In genomic region chr13:70896136-70896535, GRCh38 we compare ENCODE assay signal across 14 cellular contexts.
DNase-seq lines count a peak whose midpoint lies in the region; ATAC-seq, FAIRE-seq and TF ChIP-seq lines count a peak whose summit lies in the region.
"Had no signal": no experiment of that assay in that cellular context is flagged by ENCODE, and none has a peak within 500 bp of the region (broad histone marks: within the 10 kb centered on the region; RNA-seq: fewer than 3 reads in every experiment).

No MANE protein-coding gene starts in this region.

- H3K79me2 ChIP-seq in GM12878 (ENCODE audit: control insufficient read depth, insufficient read depth, low read length), result no peaks in the 10 kb centered on the region

- no TSS peak for BruUV-seq in GM12878 (replicated peaks; lab: Mats Ljungman, UMichigan)

- no peak overlapping the region for H2AFZ ChIP-seq in GM12878 (ENCODE audit: control insufficient read depth, low read depth, low read length)

- DNase-seq in MV-4-11 (lab: John Stamatoyannopoulos, UW) (peak; percentile 77), GM12878 (ENCODE audit: low read depth, low spot score) (no peak), G401 (ENCODE audit: low spot score) (no peak)
- no peak for DNase-seq in effector CD8-positive, alpha-beta T cell (lab: John Stamatoyannopoulos, UW)
- DNase-seq: C1 segment of cervical spinal cord; CD8-positive, alpha-beta memory T cell; MM.1S; NCI-H1694 treated with DMSO at 0.1 percent for 48 hours; NCI-H510A; NCI-H748 treated with DMSO at 0.1 percent for 48 hours had no signal

- ATAC-seq in GM18505 (IDR thresholded peaks at IDR 0.05; ENCODE audit: unreplicated experiment), result peak; percentile 50
- peak; percentile 48 for ATAC-seq in HG02852 (IDR thresholded peaks at IDR 0.05; ENCODE audit: unreplicated experiment)
- ATAC-seq in GM12878, result peak; percentile 60
- ATAC-seq in HG03469 (IDR thresholded peaks at IDR 0.05; ENCODE audit: unreplicated experiment), result no peak
- ATAC-seq: Panc1 had no signal

- in situ Hi-C loops in GM12878 (cut with MboI) (no loop called here), G401 (cut with HindIII; ENCODE audit: low sequenced_read_pairs) (no loop called here)

- H4K20me1 ChIP-seq in GM12878 (ENCODE audit: control insufficient read depth, insufficient read depth), result no peaks in the 10 kb centered on the region

- TF ChIP-seq CTCF in GM12878 (IDR thresholded peaks at IDR 0.05 in 2 of 3, conservative IDR thresholded peaks at IDR 0.05 in 1 of 3; ENCODE audit: control insufficient read depth in 2 of 3, extremely low read depth in 1 of 3, insufficient read depth in 1 of 3, low read depth in 3 of 3, low read length in 3 of 3), result no peak

- no peaks in the 10 kb centered on the region for H3K36me3 ChIP-seq in GM12878 (ENCODE audit: control insufficient read depth in 2 of 2, insufficient read depth in 2 of 2, low read length in 1 of 2)

- intact Hi-C loops in GM12878 (cut with micrococcal nuclease; ENCODE audit: unreplicated experiment), result loop anchor here (10.0 kb wide), 1 partner anchor 59 kb away; no protein-coding TSS in a partner anchor

- POLR2A ChIA-PET in GM12878 (lab: Charles Lee), result no interaction called here

- H3K27ac ChIP-seq in GM12878 (ENCODE audit: control insufficient read depth, insufficient read depth), result no peak overlapping the region

- SMC1A ChIA-PET in GM12878 (lab: Charles Lee; ENCODE audit: uncharacterized antibody, unreplicated experiment), result no interaction called here

- CTCF ChIA-PET in GM12878 (lab: Yijun Ruan, JAX), result no interaction called here

- RAD21 ChIA-PET in GM12878 (lab: Charles Lee; ENCODE audit: unreplicated experiment), result no interaction called here

- FAIRE-seq in GM12878 (lab: Jason Lieb, UNC), result no peak

- H3K4me2 ChIP-seq in GM12878 (ENCODE audit: control insufficient read depth, insufficient read depth), result no peak overlapping the region

- no peaks in the 10 kb centered on the region for H3K27me3 ChIP-seq in GM12878 (replicated peaks in 1 of 2; ENCODE audit: control insufficient read depth in 2 of 2, insufficient read depth in 2 of 2, low read length in 1 of 2)

- no peaks in the 10 kb centered on the region for H3K4me1 ChIP-seq in GM12878 (ENCODE audit: control insufficient read depth, insufficient read depth, low read length)

- H3K4me3 ChIP-seq in GM12878, result no peak overlapping the region

- no peak for TF ChIP-seq EP300 in GM12878 (IDR thresholded peaks at IDR 0.05; ENCODE audit: borderline replicate concordance in 1 of 2, control insufficient read depth in 1 of 2, low read depth in 2 of 2, low read length in 2 of 2)

- no peaks in the 10 kb centered on the region for H3K9me3 ChIP-seq in GM12878 (replicated peaks; ENCODE audit: control insufficient read depth, insufficient read depth, low read length)

- H3K9ac ChIP-seq in GM12878 (ENCODE audit: control insufficient read depth, insufficient read depth, low read length), result no peak overlapping the region

- TF ChIP-seq RAD21 in GM12878 (IDR thresholded peaks at IDR 0.05; ENCODE audit: insufficient read depth, low read depth, low read length), result no peak

- TF ChIP-seq POLR2A in GM18505 (IDR thresholded peaks at IDR 0.05; ENCODE audit: borderline replicate concordance, extremely low read depth, insufficient read depth, insufficient read length) (no peak), GM12878 (IDR thresholded peaks at IDR 0.05; ENCODE audit: low read depth, low read length) (no peak)

TF ChIP-seq in GM12878, 131 proteins besides CTCF, POLR2A, EP300 and RAD21:
- TF ChIP-seq WRNIP1 (IDR thresholded peaks at IDR 0.05; ENCODE audit: borderline replicate concordance, low read depth, low read length), result no peak
- TF ChIP-seq MEF2B (IDR thresholded peaks at IDR 0.05; ENCODE audit: partially characterized antibody, poor library complexity, severe bottlenecking), result no peak
- TF ChIP-seq SPI1 (IDR thresholded peaks at IDR 0.05; ENCODE audit: borderline replicate concordance, insufficient read depth, low read depth, low read length), result peak; percentile 44; the same call in 1 of the 2 replicates
- TF ChIP-seq SMARCA5 (IDR thresholded peaks at IDR 0.05), result no peak
- no peak for TF ChIP-seq BACH1 (IDR thresholded peaks at IDR 0.05; ENCODE audit: borderline replicate concordance)
- TF ChIP-seq ESRRA (IDR thresholded peaks at IDR 0.05; ENCODE audit: low read length), result no peak
